In genomic region chrX:17622331-17622730, GRCh38 we compare ENCODE assay signal across 23 cellular contexts.
DNase-seq lines count a peak whose midpoint lies in the region; ATAC-seq, FAIRE-seq and TF ChIP-seq lines count a peak whose summit lies in the region.
"Had no signal": no experiment of that assay in that cellular context is flagged by ENCODE, and none has a peak within 500 bp of the region (broad histone marks: within the 10 kb centered on the region; RNA-seq: fewer than 3 reads in every experiment).

No MANE protein-coding gene starts in this region.

- no peak for TF ChIP-seq POLR2A in breast epithelium (IDR thresholded peaks at IDR 0.05)

- no peak overlapping the region for H3K4ac ChIP-seq in neuronal stem cell (ENCODE audit: low read length)

- H3K36me3 ChIP-seq in breast epithelium, result no peaks in the 10 kb centered on the region
- no peaks in the 10 kb centered on the region for H3K36me3 ChIP-seq in astrocyte (ENCODE audit: insufficient read depth, low read length)
- no peaks in the 10 kb centered on the region for H3K36me3 ChIP-seq in neuronal stem cell (replicated peaks in 1 of 2; ENCODE audit: control insufficient read depth in 2 of 2, insufficient read depth in 2 of 2, low read length in 2 of 2)
- H3K36me3 ChIP-seq: BLaER1 treated with 17β-estradiol and CSF1 and Interleukin-3, amounts not matched to agents 10 nM and 100 nM had no signal

- no TSS peak for BruUV-seq in MCF 10A (replicated peaks; lab: Mats Ljungman, UMichigan)

- H3K9ac ChIP-seq in astrocyte (ENCODE audit: low read length), result no peak overlapping the region
- H3K9ac ChIP-seq in neuronal stem cell (ENCODE audit: low read depth, low read length, poor library complexity), result no peak overlapping the region
- H3K9ac ChIP-seq: BLaER1 treated with 17β-estradiol and CSF1 and Interleukin-3, amounts not matched to agents 10 nM and 100 nM had no signal

- H4K91ac ChIP-seq in neuronal stem cell (ENCODE audit: low read depth, low read length, poor library complexity), result no peak overlapping the region

- intact Hi-C loops in MCF 10A (cut with micrococcal nuclease), result no loop called here
- intact Hi-C loops in breast epithelium (cut with DNase I; ENCODE audit: low total_unique reads), result no loop called here

- H3K23ac ChIP-seq in neuronal stem cell (ENCODE audit: low read depth, low read length, poor library complexity), result no peak overlapping the region

- H3K27ac Mint-ChIP-seq in MCF 10A (ENCODE audit: low read depth, unreplicated experiment), result peak overlapping the region; percentile 59
- no peak overlapping the region for H3K27ac Mint-ChIP-seq in astrocyte (ENCODE audit: unreplicated experiment)
- H3K27ac Mint-ChIP-seq: B cell; CD4-positive, alpha-beta T cell; CD8-positive, alpha-beta T cell had no signal

- H3K18ac ChIP-seq in neuronal stem cell (ENCODE audit: low read length), result peak overlapping the region; percentile 57

- H3K27ac ChIP-seq in breast epithelium, result no peak overlapping the region
- H3K27ac ChIP-seq in astrocyte (ENCODE audit: low read depth, low read length), result no peak overlapping the region
- no peak overlapping the region for H3K27ac ChIP-seq in neuronal stem cell (replicated peaks; ENCODE audit: low read length)
- H3K27ac ChIP-seq: 22Rv1; A549; BLaER1 treated with 17β-estradiol and CSF1 and Interleukin-3, amounts not matched to agents 10 nM and 100 nM; C4-2B had no signal

- TF ChIP-seq CTCF in MCF 10A (IDR thresholded peaks at IDR 0.05; ENCODE audit: unreplicated experiment) (no peak), breast epithelium (IDR thresholded peaks at IDR 0.05) (no peak), astrocyte (IDR thresholded peaks at IDR 0.05; ENCODE audit: insufficient read depth, low read depth, low read length) (no peak), omental fat pad (IDR thresholded peaks at IDR 0.05) (no peak)

- no peak overlapping the region for H4K8ac ChIP-seq in neuronal stem cell (ENCODE audit: low read depth, low read length)

- H2BK12ac ChIP-seq in neuronal stem cell (ENCODE audit: low read length), result no peak overlapping the region

- no peaks in the 10 kb centered on the region for H3K9me3 Mint-ChIP-seq in MCF 10A (ENCODE audit: unreplicated experiment)
- H3K9me3 Mint-ChIP-seq in astrocyte (ENCODE audit: unreplicated experiment), result no peaks in the 10 kb centered on the region
- H3K9me3 Mint-ChIP-seq: CD4-positive, alpha-beta T cell; CD8-positive, alpha-beta T cell had no signal

- no peak overlapping the region for H3K4me3 Mint-ChIP-seq in MCF 10A (ENCODE audit: unreplicated experiment)
- H3K4me3 Mint-ChIP-seq in astrocyte (ENCODE audit: unreplicated experiment), result no peak overlapping the region
- H3K4me3 Mint-ChIP-seq: B cell; CD4-positive, alpha-beta T cell; CD8-positive, alpha-beta T cell had no signal

- DNase-seq in MCF 10A (ENCODE audit: unreplicated experiment) (no peak), breast epithelium (ENCODE audit: low spot score in 2 of 2) (no peak), astrocyte (ENCODE audit: low read depth) (no peak), neuronal stem cell (ENCODE audit: low spot score) (no peak), pons (ENCODE audit: low spot score) (no peak), NCI-H82 treated with DMSO at 0.1 percent for 48 hours (lab: John Stamatoyannopoulos, UW; ENCODE audit: unreplicated experiment) (no peak), omental fat pad (ENCODE audit: low spot score) (no peak)
- DNase-seq: AML-193; Caco-2; Calu3; CD4-positive, alpha-beta T cell; CD8-positive, alpha-beta T cell; DMS79 treated with DMSO at 0.1 percent for 48 hours; GF-D8 had no signal

- H3K79me2 ChIP-seq in astrocyte (ENCODE audit: insufficient read depth, low read length), result no peaks in the 10 kb centered on the region

- POLR2A ChIA-PET in MCF 10A (lab: Yijun Ruan, JAX), result no interaction called here

- no CpG with 5 or more reads among the region's 3 CpGs for WGBS in neuronal stem cell (ENCODE audit: extremely low coverage in 2 of 2, insufficient read length in 2 of 2, insufficient replicate concordance in 1 of 2), 2 donors

- H3K27me3 Mint-ChIP-seq in MCF 10A (ENCODE audit: insufficient read depth, unreplicated experiment) (peaks cover 30% of the 10 kb centered on the region), astrocyte (ENCODE audit: low read depth, unreplicated experiment) (no peaks in the 10 kb centered on the region)
- H3K27me3 Mint-ChIP-seq: B cell; CD4-positive, alpha-beta T cell had no signal

- H4K20me1 ChIP-seq in astrocyte (ENCODE audit: insufficient read depth, low read length), result peaks cover 14% of the 10 kb centered on the region
- H4K20me1 ChIP-seq: BLaER1 treated with 17β-estradiol and CSF1 and Interleukin-3, amounts not matched to agents 10 nM and 100 nM had no signal

- no peak overlapping the region for H3K4me2 ChIP-seq in astrocyte (ENCODE audit: low read length)
- H3K4me2 ChIP-seq in neuronal stem cell (ENCODE audit: insufficient read depth, low read length, poor library complexity, severe bottlenecking), result no peak overlapping the region
- H3K4me2 ChIP-seq: A549; BLaER1 treated with 17β-estradiol and CSF1 and Interleukin-3, amounts not matched to agents 10 nM and 100 nM had no signal

- no peaks in the 10 kb centered on the region for H3K4me1 Mint-ChIP-seq in MCF 10A (ENCODE audit: insufficient read depth, unreplicated experiment)
- H3K4me1 Mint-ChIP-seq in astrocyte (ENCODE audit: low read depth, unreplicated experiment), result peaks cover 16% of the 10 kb centered on the region
- H3K4me1 Mint-ChIP-seq: B cell had no signal

- H3K4me1 ChIP-seq in breast epithelium (no peaks in the 10 kb centered on the region), astrocyte (ENCODE audit: insufficient read depth, low read length) (peaks cover 6% of the 10 kb centered on the region), neuronal stem cell (ENCODE audit: control insufficient read depth in 2 of 2, insufficient read depth in 1 of 2, low read depth in 1 of 2, low read length in 2 of 2) (peaks cover 0 to 8% of the 10 kb centered on the region in 2 donors)
- H3K4me1 ChIP-seq: A549; BLaER1 treated with 17β-estradiol and CSF1 and Interleukin-3, amounts not matched to agents 10 nM and 100 nM had no signal

- no peak overlapping the region for H2BK15ac ChIP-seq in neuronal stem cell (ENCODE audit: low read length)

- peaks cover 0 to 35% of the 10 kb centered on the region in 2 donors for H3K27me3 ChIP-seq in breast epithelium
- H3K27me3 ChIP-seq in astrocyte (ENCODE audit: insufficient read depth, low read length), result no peaks in the 10 kb centered on the region
- H3K27me3 ChIP-seq in neuronal stem cell (ENCODE audit: control insufficient read depth in 3 of 3, insufficient read depth in 3 of 3, low read depth in 1 of 3, low read length in 3 of 3), result peaks cover 0 to 4% (median 0%) of the 10 kb centered on the region in 3 experiments

- no peak overlapping the region for H3K14ac ChIP-seq in neuronal stem cell (ENCODE audit: low read length)

- H3K9me3 ChIP-seq in breast epithelium, result no peaks in the 10 kb centered on the region
- no peaks in the 10 kb centered on the region for H3K9me3 ChIP-seq in astrocyte (ENCODE audit: insufficient read depth, low read depth, low read length)
- no peaks in the 10 kb centered on the region for H3K9me3 ChIP-seq in neuronal stem cell (replicated peaks in 1 of 2; ENCODE audit: control insufficient read depth in 2 of 2, insufficient read depth in 1 of 2, low read depth in 1 of 2, low read length in 2 of 2)
- H3K9me3 ChIP-seq: A549, Caco-2 had no signal

- no peak overlapping the region for H2BK5ac ChIP-seq in neuronal stem cell (ENCODE audit: low read length)

- CTCF ChIA-PET in MCF 10A (lab: Yijun Ruan, JAX), result interaction anchor here (0.8 kb wide), 1 partner anchor 12 kb away, joined by 3 read pairs; no protein-coding TSS in a partner anchor

- H3K79me1 ChIP-seq in neuronal stem cell (ENCODE audit: low read depth, low read length), result no peaks in the 10 kb centered on the region

- no peak overlapping the region for H2AK5ac ChIP-seq in neuronal stem cell (ENCODE audit: low read depth, low read length)

- H3K36me3 Mint-ChIP-seq in MCF 10A (ENCODE audit: insufficient read depth, unreplicated experiment) (no peaks in the 10 kb centered on the region), astrocyte (ENCODE audit: low read depth, unreplicated experiment) (no peaks in the 10 kb centered on the region)
- H3K36me3 Mint-ChIP-seq: CD8-positive, alpha-beta T cell had no signal

- H3K4me3 ChIP-seq in breast epithelium (no peak overlapping the region), astrocyte (ENCODE audit: insufficient read depth, low read depth, low read length) (no peak overlapping the region), neuronal stem cell (ENCODE audit: low read length in 2 of 2) (no peak overlapping the region)
- H3K4me3 ChIP-seq: A549; BLaER1 treated with 17β-estradiol and CSF1 and Interleukin-3, amounts not matched to agents 10 nM and 100 nM had no signal

- no peak for ATAC-seq in omental fat pad (ENCODE audit: low FRiP score)
- ATAC-seq: A549; CD8-positive, alpha-beta T cell had no signal

- no peak overlapping the region for H2BK120ac ChIP-seq in neuronal stem cell (ENCODE audit: low read depth, low read length)

- FAIRE-seq in astrocyte (lab: Jason Lieb, UNC), result peak; percentile 54
- FAIRE-seq: A549, D721Med, G401.6, GM12891, GM19239 had no signal

- H2AFZ ChIP-seq in astrocyte (ENCODE audit: low read depth, low read length) (no peak overlapping the region), neuronal stem cell (ENCODE audit: low read length) (no peak overlapping the region)
